Comparison of ENCODE assay signal across 21 cellular contexts in genomic region chr3:47527952-47528718, GRCh38. TPM values are rescaled to one million over a fixed set of nuclear protein-coding genes. Genes with fewer than 3 reads are reported as not detected.
DNase-seq lines count a peak whose midpoint lies in the region; ATAC-seq, FAIRE-seq and TF ChIP-seq lines count a peak whose summit lies in the region.
"Had no signal": no experiment of that assay in that cellular context is flagged by ENCODE, and none has a peak within 500 bp of the region (broad histone marks: within the 10 kb centered on the region; RNA-seq: fewer than 3 reads in every experiment).

No MANE protein-coding gene starts in this region.

- peaks cover 4% of the 10 kb centered on the region for H3K36me3 Mint-ChIP-seq in activated CD8-positive, alpha-beta memory T cell treated with anti-CD3 and anti-CD28 coated beads, Interleukin-2, amount 10 ng/mL, durations not matched to agents 7 days and 5 days
- no peaks in the 10 kb centered on the region for H3K36me3 Mint-ChIP-seq in activated T-helper 17 cell treated with anti-CD3 and anti-CD28 coated beads, Interleukin-2, amount 50 U/mL, for 72 hours (ENCODE audit: low read depth)

- WGBS in right cardiac atrium: 87% methylated on average over 6 of the region's 6 CpGs

- TF ChIP-seq CTCF in bronchial epithelial cell (IDR thresholded peaks at IDR 0.05; ENCODE audit: insufficient read depth, low read length, severe bottlenecking): no peak

- no peaks in the 10 kb centered on the region for H3K36me3 ChIP-seq in bronchial epithelial cell (ENCODE audit: control insufficient read depth, insufficient read depth, low read length)

- H3K9me3 Mint-ChIP-seq in activated CD8-positive, alpha-beta memory T cell treated with anti-CD3 and anti-CD28 coated beads, Interleukin-2, amount 10 ng/mL, durations not matched to agents 7 days and 5 days (ENCODE audit: low read depth): peaks cover 4% of the 10 kb centered on the region
- peaks cover 4% of the 10 kb centered on the region for H3K9me3 Mint-ChIP-seq in activated T-helper 17 cell treated with anti-CD3 and anti-CD28 coated beads, Interleukin-2, amount 50 U/mL, for 72 hours

- no peaks in the 10 kb centered on the region for H3K9me3 ChIP-seq in right cardiac atrium (ENCODE audit: control insufficient read depth, low read length)

- H3K27ac ChIP-seq in right cardiac atrium (ENCODE audit: low read length): no peak overlapping the region
- H3K27ac ChIP-seq: SK-N-MC had no signal

- H3K4me1 ChIP-seq in right cardiac atrium (ENCODE audit: control insufficient read depth, insufficient read depth, low read length): no peaks in the 10 kb centered on the region

- ATAC-seq in activated CD8-positive, alpha-beta memory T cell treated with anti-CD3 and anti-CD28 coated beads, Interleukin-2, amount 10 ng/mL, durations not matched to agents 7 days and 5 days: no peak
- ATAC-seq in HG03175 (IDR thresholded peaks at IDR 0.05; ENCODE audit: unreplicated experiment) (no peak), right cardiac atrium (no peak), HG03025 (IDR thresholded peaks at IDR 0.05; ENCODE audit: low FRiP score, unreplicated experiment) (no peak)
- ATAC-seq in activated T-helper 17 cell treated with anti-CD3 and anti-CD28 coated beads, Interleukin-2, amount 50 U/mL, for 72 hours (replicated peaks): no peak
- ATAC-seq: Right ventricle myocardium inferior, T-cell had no signal

- H3K4me3 Mint-ChIP-seq in activated CD8-positive, alpha-beta memory T cell treated with anti-CD3 and anti-CD28 coated beads, Interleukin-2, amount 10 ng/mL, durations not matched to agents 7 days and 5 days: no peak overlapping the region
- no peak overlapping the region for H3K4me3 Mint-ChIP-seq in activated T-helper 17 cell treated with anti-CD3 and anti-CD28 coated beads, Interleukin-2, amount 50 U/mL, for 72 hours
- H3K4me3 Mint-ChIP-seq: T-cell had no signal

- H3K27ac Mint-ChIP-seq in activated CD8-positive, alpha-beta memory T cell treated with anti-CD3 and anti-CD28 coated beads, Interleukin-2, amount 10 ng/mL, durations not matched to agents 7 days and 5 days: peak overlapping the region; percentile 3
- H3K27ac Mint-ChIP-seq in activated T-helper 17 cell treated with anti-CD3 and anti-CD28 coated beads, Interleukin-2, amount 50 U/mL, for 72 hours: no peak overlapping the region
- H3K27ac Mint-ChIP-seq: T-cell had no signal

- CTCF ChIA-PET in activated CD8-positive, alpha-beta memory T cell treated with anti-CD3 and anti-CD28 coated beads, Interleukin-2, amount 10 ng/mL, durations not matched to agents 7 days and 5 days (lab: Charles Lee): no interaction called here

- H3K4me3 ChIP-seq in bronchial epithelial cell (ENCODE audit: low read depth, low read length) (no peak overlapping the region), right cardiac atrium (ENCODE audit: low read length) (no peak overlapping the region)
- H3K4me3 ChIP-seq: SK-N-MC had no signal

- peaks cover 8% of the 10 kb centered on the region for H3K27me3 Mint-ChIP-seq in activated CD8-positive, alpha-beta memory T cell treated with anti-CD3 and anti-CD28 coated beads, Interleukin-2, amount 10 ng/mL, durations not matched to agents 7 days and 5 days
- H3K27me3 Mint-ChIP-seq in activated T-helper 17 cell treated with anti-CD3 and anti-CD28 coated beads, Interleukin-2, amount 50 U/mL, for 72 hours: no peaks in the 10 kb centered on the region
- H3K27me3 Mint-ChIP-seq: T-cell had no signal

- H3K27me3 ChIP-seq in bronchial epithelial cell (ENCODE audit: control insufficient read depth, insufficient read depth, low read length): no peaks in the 10 kb centered on the region
- H3K27me3 ChIP-seq in right cardiac atrium (ENCODE audit: control insufficient read depth, insufficient read depth): no peaks in the 10 kb centered on the region

- no peak for FAIRE-seq in bronchial epithelial cell (lab: Jason Lieb, UNC)
- FAIRE-seq: H1 had no signal

- no peak for DNase-seq in activated CD8-positive, alpha-beta memory T cell treated with anti-CD3 and anti-CD28 coated beads, Interleukin-2, amount 10 ng/mL, durations not matched to agents 7 days and 5 days
- DNase-seq in activated CD8-positive, alpha-beta memory T cell treated with anti-CD3 and anti-CD28 coated beads, Interleukin-2, amount 50 U/mL, for 4 hours: no peak
- peak; percentile 20 for DNase-seq in M059J (ENCODE audit: low read depth)
- DNase-seq in bronchial epithelial cell (ENCODE audit: low read depth): peak; percentile 79
- DNase-seq in right cardiac atrium: no peak
- DNase-seq: 8988T; C1 segment of cervical spinal cord; DMS153; NCI-H1436 treated with DMSO at 0.1 percent for 48 hours; NCI-H2081 treated with DMSO at 0.1 percent for 48 hours; NCI-H345; NCI-H69; NK-92 treated with Interleukin-12 subunit alpha and Interleukin-12 subunit beta, amount 100 ng/mL, for 24 hours; OCI-M1; T-cell had no signal

- H3K4me1 Mint-ChIP-seq in activated CD8-positive, alpha-beta memory T cell treated with anti-CD3 and anti-CD28 coated beads, Interleukin-2, amount 10 ng/mL, durations not matched to agents 7 days and 5 days: no peaks in the 10 kb centered on the region
- H3K4me1 Mint-ChIP-seq in activated T-helper 17 cell treated with anti-CD3 and anti-CD28 coated beads, Interleukin-2, amount 50 U/mL, for 72 hours: no peaks in the 10 kb centered on the region
- H3K4me1 Mint-ChIP-seq: T-cell had no signal

- intact Hi-C loops in right cardiac atrium (cut with DNase I): no loop called here

RNA-seq across cellular contexts. Expression of gene ELP6, which starts 14.6 kb away (rescaled TPM):
- 10 to 100 TPM; 46.6 to 48.8 TPM for total RNA-seq in activated CD8-positive, alpha-beta memory T cell treated with anti-CD3 and anti-CD28 coated beads, Interleukin-2, amount 10 ng/mL, durations not matched to agents 7 days and 5 days
- total RNA-seq in M059J (2014; rRNA removed; shearing (Covaris generic)): 20.4 and 24.5 TPM in 2 replicates
- 23.0 and 27.4 TPM in 2 replicates for total RNA-seq in bronchial epithelial cell
- total RNA-seq in activated T-helper 17 cell treated with anti-CD3 and anti-CD28 coated beads, Interleukin-2, amount 50 U/mL, for 72 hours: 10 to 100 TPM; 38.6 to 45.8 TPM
- 10 to 100 TPM; 15.3 to 25.5 (median 22.6) TPM for total RNA-seq in right cardiac atrium
- polyA plus RNA-seq in right cardiac atrium: 28.7 TPM

RNA-seq across cellular contexts. Expression of gene CSPG5, which starts 50.5 kb away (rescaled TPM):
- total RNA-seq in activated CD8-positive, alpha-beta memory T cell treated with anti-CD3 and anti-CD28 coated beads, Interleukin-2, amount 10 ng/mL, durations not matched to agents 7 days and 5 days: under 1 TPM; 0.21 to 0.32 TPM
- 1.1 and 1.3 TPM in 2 replicates for total RNA-seq in M059J (2014; rRNA removed; shearing (Covaris generic))
- 0.26 and 0.90 TPM in 2 replicates for total RNA-seq in bronchial epithelial cell
- total RNA-seq in activated T-helper 17 cell treated with anti-CD3 and anti-CD28 coated beads, Interleukin-2, amount 50 U/mL, for 72 hours: under 1 TPM; 0.79 to 0.91 TPM
- total RNA-seq in right cardiac atrium: 1 to 10 TPM in 3 of 4 donors, under 1 TPM in 1; 0.85 to 1.2 (median 1.1) TPM
- 0.86 TPM for polyA plus RNA-seq in right cardiac atrium

RNA-seq across cellular contexts. Expression of gene SCAP, which starts 52.4 kb away (rescaled TPM):
- 10 to 100 TPM; 65.5 to 69.2 TPM for total RNA-seq in activated CD8-positive, alpha-beta memory T cell treated with anti-CD3 and anti-CD28 coated beads, Interleukin-2, amount 10 ng/mL, durations not matched to agents 7 days and 5 days
- total RNA-seq in M059J (2014; rRNA removed; shearing (Covaris generic)): 26.2 and 40.1 TPM in 2 replicates
- total RNA-seq in bronchial epithelial cell: 55.0 and 78.6 TPM in 2 replicates
- 10 to 100 TPM; 44.0 to 73.3 TPM for total RNA-seq in activated T-helper 17 cell treated with anti-CD3 and anti-CD28 coated beads, Interleukin-2, amount 50 U/mL, for 72 hours
- total RNA-seq in right cardiac atrium: 10 to 100 TPM; 38.4 to 46.6 (median 44.0) TPM
- 31.1 TPM for polyA plus RNA-seq in right cardiac atrium

Comparison
In these comparisons a context has a peak if more than half of its experiments do, and no peak if none do; other contexts are left out.
1. DNase-seq: peak in M059J (single experiment) and bronchial epithelial cell (single experiment); none in activated CD8-positive, alpha-beta memory T cell treated with anti-CD3 and anti-CD28 coated beads, Interleukin-2, amount 10 ng/mL, durations not matched to agents 7 days and 5 days (single experiment), activated CD8-positive, alpha-beta memory T cell treated with anti-CD3 and anti-CD28 coated beads, Interleukin-2, amount 50 U/mL, for 4 hours (single experiment) and right cardiac atrium (0 of 3).